11 cellular contexts compared by ENCODE assay signal in the genomic region with DNA sequence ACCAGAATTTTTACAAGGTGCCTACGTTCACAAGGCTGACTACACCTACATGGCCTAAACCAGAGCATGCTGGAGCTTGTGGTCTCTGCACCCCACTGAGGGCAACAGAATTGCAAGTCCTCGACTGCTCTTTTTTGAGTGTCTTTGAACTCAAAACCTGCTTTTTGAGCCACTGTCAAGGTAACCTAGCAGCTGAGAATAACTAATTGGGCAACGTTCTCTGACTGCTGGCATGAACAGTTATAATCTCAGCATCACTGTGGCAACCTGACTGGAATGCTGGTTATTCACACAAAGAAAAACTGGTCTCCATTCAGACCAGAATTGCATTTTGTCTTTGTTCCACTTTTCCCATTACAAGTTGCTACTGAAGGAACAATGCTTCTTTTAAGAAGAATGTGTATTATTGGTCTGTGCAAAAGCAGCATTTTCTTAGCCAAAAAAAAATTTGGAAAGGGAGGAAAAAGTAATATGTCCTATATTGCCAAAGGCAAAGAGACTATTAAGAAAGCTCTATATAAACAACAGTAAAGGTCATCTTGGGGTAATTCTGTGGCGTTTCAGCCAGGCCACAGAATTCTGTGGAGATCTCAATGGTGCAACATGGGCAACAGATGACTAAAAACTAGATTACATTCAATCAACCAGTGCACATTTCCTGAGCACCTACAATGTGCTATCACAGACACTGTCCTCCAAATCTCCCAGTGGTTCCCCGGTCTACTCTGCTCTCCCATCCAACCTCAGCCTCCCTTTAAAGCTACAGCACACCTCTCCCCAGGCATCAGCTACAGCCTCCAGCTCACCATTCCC.
DNase-seq lines count a peak whose midpoint lies in the region; ATAC-seq, FAIRE-seq and TF ChIP-seq lines count a peak whose summit lies in the region.
"Had no signal": no experiment of that assay in that cellular context is flagged by ENCODE, and none has a peak within 500 bp of the region (broad histone marks: within the 10 kb centered on the region; RNA-seq: fewer than 3 reads in every experiment).

No MANE protein-coding gene starts in this region.

- no peak for TF ChIP-seq CTCF in AG09309 (IDR thresholded peaks at IDR 0.05; ENCODE audit: control insufficient read depth, insufficient read depth, low read depth, low read length, missing control alignments)
- no peak for TF ChIP-seq CTCF in GM23338 (conservative IDR thresholded peaks at IDR 0.05; ENCODE audit: low read depth in 2 of 2)
- TF ChIP-seq CTCF in kidney (IDR thresholded peaks at IDR 0.05; ENCODE audit: borderline replicate concordance, extremely low read depth, insufficient read depth): no peak

- FAIRE-seq in kidney (lab: Jason Lieb, UNC): no peak

- no peaks in the 10 kb centered on the region for H3K9me2 ChIP-seq in GM23338 (ENCODE audit: insufficient read depth)

- H3K36me3 ChIP-seq in GM23338 (ENCODE audit: insufficient read depth) (no peaks in the 10 kb centered on the region), kidney (ENCODE audit: control insufficient read depth in 1 of 2, insufficient read depth in 2 of 2, low read length in 2 of 2) (no peaks in the 10 kb centered on the region)

- H3K27ac Mint-ChIP-seq in GM23338: peak overlapping the region; percentile 50

- H2AFZ ChIP-seq in GM23338: no peak overlapping the region

- H4K20me1 ChIP-seq in GM23338 (replicated peaks; ENCODE audit: insufficient read depth): 0 out of 2 replicates have a peak, but pooled peaks cover 5% of the 10 kb centered on the region

- H3K36me3 Mint-ChIP-seq in GM23338 (ENCODE audit: low read depth): no peaks in the 10 kb centered on the region

- H3K4me1 ChIP-seq in GM23338 (ENCODE audit: insufficient read depth) (peaks cover 49% of the 10 kb centered on the region), kidney (ENCODE audit: control insufficient read depth in 1 of 2, insufficient read depth in 1 of 2, low read depth in 1 of 2, low read length in 2 of 2) (no peaks in the 10 kb centered on the region)

- peak overlapping the region; percentile 41 for H3K4me3 Mint-ChIP-seq in GM23338

- H3K4me1 Mint-ChIP-seq in GM23338: peaks cover 68% of the 10 kb centered on the region

- peaks cover 4% of the 10 kb centered on the region for H3K27me3 Mint-ChIP-seq in GM23338 (ENCODE audit: insufficient read depth, low read depth, poor library complexity)

- peaks cover 77% of the 10 kb centered on the region for H3K79me2 ChIP-seq in GM23338 (replicated peaks; ENCODE audit: insufficient read depth)

- H3K9me3 Mint-ChIP-seq in GM23338: no peaks in the 10 kb centered on the region

- H3K9me3 ChIP-seq in kidney (ENCODE audit: control insufficient read depth in 1 of 2, low read length in 2 of 2): no peaks in the 10 kb centered on the region

- DNase-seq in AG09309 (ENCODE audit: low read depth) (peak; percentile 41), GM23338 (ENCODE audit: low spot score) (no peak), inferior parietal cortex (ENCODE audit: extremely low spot score) (peak; percentile 50), NCI-H524 treated with DMSO at 0.1 percent for 48 hours (lab: John Stamatoyannopoulos, UW) (no peak), kidney (no peak)
- no peak for DNase-seq in activated CD8-positive, alpha-beta memory T cell treated with anti-CD3 and anti-CD28 coated beads, Interleukin-2, amount 50 U/mL, for 4 hours
- DNase-seq: activated gamma-delta T cell treated with Interleukin-2 at 50 U/mL for 16 hours, glutamatergic neuron, NCI-H1092 treated with DMSO at 0.1 percent for 48 hours had no signal

- H3K4me3 ChIP-seq in AG09309 (ENCODE audit: control insufficient read depth, low read depth, low read length): no peak overlapping the region
- H3K4me3 ChIP-seq in GM23338: no peak overlapping the region
- H3K4me3 ChIP-seq in kidney (ENCODE audit: low read length in 2 of 2): no peak overlapping the region

- H3K9ac ChIP-seq in kidney (ENCODE audit: low read length in 2 of 2): no peak overlapping the region

- H3K4me2 ChIP-seq in GM23338: peak overlapping the region; percentile 30

- H3K27me3 ChIP-seq in GM23338 (ENCODE audit: insufficient read depth): no peaks in the 10 kb centered on the region

- H3F3A ChIP-seq in GM23338 (replicated peaks; ENCODE audit: low read depth): 0 out of 2 replicates have a peak, but pooled peaks cover 3% of the 10 kb centered on the region

- intact Hi-C loops in kidney (cut with DNase I): no loop called here

- H3K27ac ChIP-seq in GM23338 (ENCODE audit: low read depth): no peak overlapping the region
- peak overlapping the region; percentile 13 for H3K27ac ChIP-seq in angular gyrus (ENCODE audit: low read depth, low read length)
- H3K27ac ChIP-seq in kidney (ENCODE audit: low read depth in 2 of 2, low read length in 2 of 2): no peak overlapping the region

- ATAC-seq in GM23338 (peak; percentile 40), HG03521 (IDR thresholded peaks at IDR 0.05; ENCODE audit: unreplicated experiment) (no peak)

TF ChIP-seq in GM23338, 12 proteins besides CTCF, POLR2A, EP300 and RAD21:
- TF ChIP-seq POLR2AphosphoS5 (IDR thresholded peaks at IDR 0.05; ENCODE audit: low read depth) (no peak), NANOG (IDR thresholded peaks at IDR 0.05; ENCODE audit: borderline replicate concordance) (no peak), CREB1 (CRISPR knock-in tag; IDR thresholded peaks at IDR 0.05; ENCODE audit: low read depth) (no peak), STAT1 (IDR thresholded peaks at IDR 0.05; ENCODE audit: unreplicated experiment) (no peak), EZH2phosphoT487 (IDR thresholded peaks at IDR 0.05; ENCODE audit: unreplicated experiment) (no peak), ZNF331 (CRISPR knock-in tag; IDR thresholded peaks at IDR 0.05; ENCODE audit: low read depth) (no peak)
- TF ChIP-seq, protein P1, sequence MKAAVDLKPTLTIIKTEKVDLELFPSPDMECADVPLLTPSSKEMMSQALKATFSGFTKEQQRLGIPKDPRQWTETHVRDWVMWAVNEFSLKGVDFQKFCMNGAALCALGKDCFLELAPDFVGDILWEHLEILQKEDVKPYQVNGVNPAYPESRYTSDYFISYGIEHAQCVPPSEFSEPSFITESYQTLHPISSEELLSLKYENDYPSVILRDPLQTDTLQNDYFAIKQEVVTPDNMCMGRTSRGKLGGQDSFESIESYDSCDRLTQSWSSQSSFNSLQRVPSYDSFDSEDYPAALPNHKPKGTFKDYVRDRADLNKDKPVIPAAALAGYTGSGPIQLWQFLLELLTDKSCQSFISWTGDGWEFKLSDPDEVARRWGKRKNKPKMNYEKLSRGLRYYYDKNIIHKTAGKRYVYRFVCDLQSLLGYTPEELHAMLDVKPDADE (IDR thresholded peaks at IDR 0.05): no peak

Comparison
In these comparisons a context has a peak if more than half of its experiments do, and no peak if none do; other contexts are left out.
1. DNase-seq: peak in AG09309 (single experiment) and inferior parietal cortex (single experiment); none in GM23338 (single experiment), activated CD8-positive, alpha-beta memory T cell treated with anti-CD3 and anti-CD28 coated beads, Interleukin-2, amount 50 U/mL, for 4 hours (single experiment), NCI-H524 treated with DMSO at 0.1 percent for 48 hours (single experiment) and kidney (single experiment).